Comparison of ENCODE assay signal across 14 cellular contexts in the genomic region with DNA sequence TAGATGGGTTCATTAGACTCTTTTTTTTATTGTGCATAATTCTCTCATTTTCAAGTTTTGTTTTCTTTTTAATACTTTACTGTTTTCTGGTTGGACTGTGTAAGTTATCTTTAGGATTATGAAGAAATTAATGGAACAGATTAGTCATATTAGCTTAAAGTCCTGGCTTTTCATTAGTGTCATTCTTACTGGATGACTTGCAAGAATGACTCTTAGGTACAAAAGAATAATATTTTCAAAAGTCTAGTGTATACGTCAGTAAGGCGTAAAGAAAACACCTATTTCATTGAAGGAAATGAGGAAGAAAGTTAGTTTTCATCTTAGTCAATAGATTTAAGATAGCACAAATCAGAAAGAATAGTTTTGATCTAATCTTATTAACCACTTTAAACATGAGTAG. TPM values are rescaled to one million over a fixed set of nuclear protein-coding genes. Genes with fewer than 3 reads are reported as not detected.
A peak's percentile ranks its signal among the peaks of the same experiment; 100 is the strongest.
DNase-seq lines count a peak whose midpoint lies in the region; ATAC-seq lines count a peak whose summit lies in the region.
"Had no signal": no experiment of that assay in that cellular context is flagged by ENCODE, and none has a peak within 500 bp of the region (broad histone marks: within the 10 kb centered on the region; RNA-seq: fewer than 3 reads in every experiment).

No MANE protein-coding gene starts in this region.

- H3K9me3 Mint-ChIP-seq in activated CD8-positive, alpha-beta memory T cell treated with anti-CD3 and anti-CD28 coated beads, Interleukin-2, amount 10 ng/mL, durations not matched to agents 7 days and 5 days (ENCODE audit: low read depth), result no peaks in the 10 kb centered on the region
- no peaks in the 10 kb centered on the region for H3K9me3 Mint-ChIP-seq in activated CD4-positive, alpha-beta memory T cell treated with anti-CD3 and anti-CD28 coated beads, Interleukin-2, amount 10 ng/mL, durations not matched to agents 7 days and 5 days
- H3K9me3 Mint-ChIP-seq in stimulated activated memory B cell treated with anti-CD40 and anti-IgM and Interleukin-4, amounts not matched to agents 10 μg/mL and 1 μg/mL and 100 μg/mL, for 72 hours, result no peaks in the 10 kb centered on the region

- H3K36me3 Mint-ChIP-seq in activated CD8-positive, alpha-beta memory T cell treated with anti-CD3 and anti-CD28 coated beads, Interleukin-2, amount 10 ng/mL, durations not matched to agents 7 days and 5 days, result peaks cover 41% of the 10 kb centered on the region
- H3K36me3 Mint-ChIP-seq in activated CD4-positive, alpha-beta memory T cell treated with anti-CD3 and anti-CD28 coated beads, Interleukin-2, amount 10 ng/mL, durations not matched to agents 7 days and 5 days (ENCODE audit: low read depth), result peaks cover 62% of the 10 kb centered on the region
- peaks cover 30% of the 10 kb centered on the region for H3K36me3 Mint-ChIP-seq in stimulated activated memory B cell treated with anti-CD40 and anti-IgM and Interleukin-4, amounts not matched to agents 10 μg/mL and 1 μg/mL and 100 μg/mL, for 72 hours

- POLR2A ChIA-PET in activated CD4-positive, alpha-beta memory T cell treated with anti-CD3 and anti-CD28 coated beads, Interleukin-2, amount 10 ng/mL, durations not matched to agents 7 days and 5 days (lab: Charles Lee), result interaction anchor here (1.2 to 13.8 kb wide), 2 partner anchors 19 to 248 kb away, joined by 3 to 200 read pairs; a partner anchor contains a TSS

- peak overlapping the region; percentile 14 for H3K27ac Mint-ChIP-seq in activated CD8-positive, alpha-beta memory T cell treated with anti-CD3 and anti-CD28 coated beads, Interleukin-2, amount 10 ng/mL, durations not matched to agents 7 days and 5 days
- peak overlapping the region; percentile 51 for H3K27ac Mint-ChIP-seq in activated CD4-positive, alpha-beta memory T cell treated with anti-CD3 and anti-CD28 coated beads, Interleukin-2, amount 10 ng/mL, durations not matched to agents 7 days and 5 days
- H3K27ac Mint-ChIP-seq in stimulated activated memory B cell treated with anti-CD40 and anti-IgM and Interleukin-4, amounts not matched to agents 10 μg/mL and 1 μg/mL and 100 μg/mL, for 72 hours, result peak overlapping the region; percentile 90

- peaks cover 69% of the 10 kb centered on the region for H3K4me1 Mint-ChIP-seq in activated CD8-positive, alpha-beta memory T cell treated with anti-CD3 and anti-CD28 coated beads, Interleukin-2, amount 10 ng/mL, durations not matched to agents 7 days and 5 days
- peaks cover 70% of the 10 kb centered on the region for H3K4me1 Mint-ChIP-seq in activated CD4-positive, alpha-beta memory T cell treated with anti-CD3 and anti-CD28 coated beads, Interleukin-2, amount 10 ng/mL, durations not matched to agents 7 days and 5 days
- H3K4me1 Mint-ChIP-seq in stimulated activated memory B cell treated with anti-CD40 and anti-IgM and Interleukin-4, amounts not matched to agents 10 μg/mL and 1 μg/mL and 100 μg/mL, for 72 hours, result peaks cover 74% of the 10 kb centered on the region

- no peak overlapping the region for H3K4me3 Mint-ChIP-seq in activated CD8-positive, alpha-beta memory T cell treated with anti-CD3 and anti-CD28 coated beads, Interleukin-2, amount 10 ng/mL, durations not matched to agents 7 days and 5 days
- no peak overlapping the region for H3K4me3 Mint-ChIP-seq in activated CD4-positive, alpha-beta memory T cell treated with anti-CD3 and anti-CD28 coated beads, Interleukin-2, amount 10 ng/mL, durations not matched to agents 7 days and 5 days
- H3K4me3 Mint-ChIP-seq in stimulated activated memory B cell treated with anti-CD40 and anti-IgM and Interleukin-4, amounts not matched to agents 10 μg/mL and 1 μg/mL and 100 μg/mL, for 72 hours, result no peak overlapping the region

- H3K27me3 Mint-ChIP-seq in activated CD8-positive, alpha-beta memory T cell treated with anti-CD3 and anti-CD28 coated beads, Interleukin-2, amount 10 ng/mL, durations not matched to agents 7 days and 5 days, result no peaks in the 10 kb centered on the region
- no peaks in the 10 kb centered on the region for H3K27me3 Mint-ChIP-seq in activated CD4-positive, alpha-beta memory T cell treated with anti-CD3 and anti-CD28 coated beads, Interleukin-2, amount 10 ng/mL, durations not matched to agents 7 days and 5 days
- no peaks in the 10 kb centered on the region for H3K27me3 Mint-ChIP-seq in stimulated activated memory B cell treated with anti-CD40 and anti-IgM and Interleukin-4, amounts not matched to agents 10 μg/mL and 1 μg/mL and 100 μg/mL, for 72 hours

- intact Hi-C loops in sciatic nerve (cut with DNase I), result no loop called here

- no peak for DNase-seq in activated CD8-positive, alpha-beta memory T cell treated with anti-CD3 and anti-CD28 coated beads, Interleukin-2, amount 10 ng/mL, durations not matched to agents 7 days and 5 days
- DNase-seq in activated CD8-positive, alpha-beta memory T cell treated with anti-CD3 and anti-CD28 coated beads for 24 hours, result no peak
- DNase-seq in activated CD4-positive, alpha-beta memory T cell treated with anti-CD3 and anti-CD28 coated beads, Interleukin-2, amount 10 ng/mL, durations not matched to agents 7 days and 5 days, result no peak
- DNase-seq in activated effector memory CD4-positive, alpha-beta T cell treated with Interleukin-2 at 50 U/mL for 16 hours, result no peak
- no peak for DNase-seq in sciatic nerve (ENCODE audit: low spot score)
- DNase-seq: activated naive CD4-positive, alpha-beta T cell treated with anti-CD3 and anti-CD28 coated beads, Interleukin-2, amount 50 U/mL, for 16 hours; MV-4-11; NCI-H446 treated with DMSO at 0.1 percent for 48 hours; right cardiac atrium; RPMI8226; tibial artery had no signal

- CTCF ChIA-PET in activated CD8-positive, alpha-beta memory T cell treated with anti-CD3 and anti-CD28 coated beads, Interleukin-2, amount 10 ng/mL, durations not matched to agents 7 days and 5 days (lab: Charles Lee), result interaction anchor here (1.0 to 1.8 kb wide), 2 partner anchors 10 to 16 kb away, joined by 4 read pairs; no protein-coding TSS in a partner anchor
- CTCF ChIA-PET in activated CD4-positive, alpha-beta memory T cell treated with anti-CD3 and anti-CD28 coated beads, Interleukin-2, amount 10 ng/mL, durations not matched to agents 7 days and 5 days (lab: Charles Lee), result interaction anchor here (1.3 kb wide), 1 partner anchor 10 kb away, joined by 3 read pairs; no protein-coding TSS in a partner anchor

- no peak for ATAC-seq in activated CD8-positive, alpha-beta memory T cell treated with anti-CD3 and anti-CD28 coated beads, Interleukin-2, amount 10 ng/mL, durations not matched to agents 7 days and 5 days
- peak; percentile 62 for ATAC-seq in esophagus mucosa
- peak; percentile 44 for ATAC-seq in stimulated activated memory B cell treated with anti-CD40 and anti-IgM and Interleukin-4, amounts not matched to agents 10 μg/mL and 1 μg/mL and 100 μg/mL, for 72 hours
- ATAC-seq in GM19035 (IDR thresholded peaks at IDR 0.05; ENCODE audit: unreplicated experiment), result no peak
- ATAC-seq in sciatic nerve, result no peak
- ATAC-seq: right cardiac atrium had no signal

RNA-seq across cellular contexts. Expression of a gene that starts 20.4 kb away (rescaled TPM):
- total RNA-seq in activated CD8-positive, alpha-beta memory T cell treated with anti-CD3 and anti-CD28 coated beads, Interleukin-2, amount 10 ng/mL, durations not matched to agents 7 days and 5 days, result 10 to 100 TPM; 68.0 to 86.4 TPM
- 10 to 100 TPM; 77.3 to 77.9 TPM for total RNA-seq in activated CD4-positive, alpha-beta memory T cell treated with anti-CD3 and anti-CD28 coated beads, Interleukin-2, amount 10 ng/mL, durations not matched to agents 7 days and 5 days
- total RNA-seq in esophagus mucosa (19.6 TPM), sciatic nerve (66.1 TPM)

Comparison
In these comparisons a context has a peak if more than half of its experiments do, and no peak if none do; other contexts are left out.
1. ATAC-seq: peak in esophagus mucosa (single experiment) and stimulated activated memory B cell treated with anti-CD40 and anti-IgM and Interleukin-4, amounts not matched to agents 10 μg/mL and 1 μg/mL and 100 μg/mL, for 72 hours (single experiment); none in activated CD8-positive, alpha-beta memory T cell treated with anti-CD3 and anti-CD28 coated beads, Interleukin-2, amount 10 ng/mL, durations not matched to agents 7 days and 5 days (single experiment), GM19035 (single experiment) and sciatic nerve (single experiment).
2. H3K27ac Mint-ChIP-seq: peak in every context shown above with its lines; median percentile 90 in stimulated activated memory B cell treated with anti-CD40 and anti-IgM and Interleukin-4, amounts not matched to agents 10 μg/mL and 1 μg/mL and 100 μg/mL, for 72 hours; 51 in activated CD4-positive, alpha-beta memory T cell treated with anti-CD3 and anti-CD28 coated beads, Interleukin-2, amount 10 ng/mL, durations not matched to agents 7 days and 5 days; 14 in activated CD8-positive, alpha-beta memory T cell treated with anti-CD3 and anti-CD28 coated beads, Interleukin-2, amount 10 ng/mL, durations not matched to agents 7 days and 5 days.